Comparison of ENCODE assay signal across 1 cellular context in genomic region chr12:121227294-121227693, GRCh38.
TF ChIP-seq lines count a peak whose summit lies in the region.

No MANE protein-coding gene starts in this region.

TF ChIP-seq in HepG2, 621 proteins besides CTCF, POLR2A, EP300 and RAD21 (continued from another document and continues in another):
- TF ChIP-seq NFIC (IDR thresholded peaks at IDR 0.05; ENCODE audit: low read length) (no peak), TEF (CRISPR knock-in tag; IDR thresholded peaks at IDR 0.05) (no peak), NR2F6 (IDR thresholded peaks at IDR 0.05) (peak; percentile 50; the same call in 1 of the 2 replicates), NR2F6 (CRISPR knock-in tag; IDR thresholded peaks at IDR 0.05) (peak; percentile 43; the same call in 1 of the 2 replicates), ZNF556 (CRISPR knock-in tag; IDR thresholded peaks at IDR 0.05; ENCODE audit: borderline replicate concordance) (0 out of 2 replicates have a peak, but pooled peaks have one; percentile 27), CHD2 (IDR thresholded peaks at IDR 0.05; ENCODE audit: low read depth, low read length) (no peak), RARG (CRISPR knock-in tag; IDR thresholded peaks at IDR 0.05; ENCODE audit: low read depth) (no peak), IKZF1 (IDR thresholded peaks at IDR 0.05) (no peak), ZNF326 (CRISPR knock-in tag; IDR thresholded peaks at IDR 0.05; ENCODE audit: borderline replicate concordance) (no peak), TEAD2 (CRISPR knock-in tag; IDR thresholded peaks at IDR 0.05) (no peak), MAFF (IDR thresholded peaks at IDR 0.05; ENCODE audit: low read depth, low read length) (peak; percentile 87), ATF3 (CRISPR knock-in tag; IDR thresholded peaks at IDR 0.05) (no peak), AKNA (CRISPR knock-in tag; IDR thresholded peaks at IDR 0.05; ENCODE audit: borderline replicate concordance) (no peak), PHF5A (CRISPR knock-in tag; IDR thresholded peaks at IDR 0.05; ENCODE audit: low read depth, unreplicated experiment) (no peak), KIAA2018 (CRISPR knock-in tag; IDR thresholded peaks at IDR 0.05; ENCODE audit: borderline replicate concordance) (no peak), THRA (CRISPR knock-in tag; IDR thresholded peaks at IDR 0.05; ENCODE audit: borderline replicate concordance) (0 out of 2 replicates have a peak, but pooled peaks have one; percentile 18), ATF7 (IDR thresholded peaks at IDR 0.05) (no peak), ATF7 (CRISPR knock-in tag; IDR thresholded peaks at IDR 0.05) (no peak), ZNF724P (CRISPR knock-in tag; IDR thresholded peaks at IDR 0.05; ENCODE audit: borderline replicate concordance) (no peak), ZNF17 (CRISPR knock-in tag; IDR thresholded peaks at IDR 0.05) (no peak), ZNF704 (CRISPR knock-in tag; IDR thresholded peaks at IDR 0.05; ENCODE audit: borderline replicate concordance) (no peak), ETV5 (CRISPR knock-in tag; IDR thresholded peaks at IDR 0.05; ENCODE audit: borderline replicate concordance) (peak; percentile 74; the same call in 1 of the 2 replicates), ARID5B (CRISPR knock-in tag; IDR thresholded peaks at IDR 0.05) (no peak), HMGA1 (CRISPR knock-in tag; conservative IDR thresholded peaks at IDR 0.05) (no peak), BCL6 (CRISPR knock-in tag; IDR thresholded peaks at IDR 0.05) (peak; percentile 46), BRD4 (CRISPR knock-in tag; IDR thresholded peaks at IDR 0.05) (no peak), RNF219 (CRISPR knock-in tag; IDR thresholded peaks at IDR 0.05) (no peak), TCF7 (IDR thresholded peaks at IDR 0.05; ENCODE audit: low read depth) (peak; percentile 14; the same call in 1 of the 2 replicates), SALL1 (CRISPR knock-in tag; IDR thresholded peaks at IDR 0.05) (peak; percentile 26; the same call in 1 of the 2 replicates), DMAP1 (CRISPR knock-in tag; IDR thresholded peaks at IDR 0.05) (peak; percentile 47; the same call in 1 of the 2 replicates), SIN3B (IDR thresholded peaks at IDR 0.05; ENCODE audit: low read length) (no peak)
